Comparison of ENCODE assay signal across 20 cellular contexts in genomic region chr14:102181187-102181586, GRCh38. TPM values are rescaled to one million over a fixed set of nuclear protein-coding genes. Genes with fewer than 3 reads are reported as not detected.
DNase-seq lines count a peak whose midpoint lies in the region; ATAC-seq and TF ChIP-seq lines count a peak whose summit lies in the region.
"Had no signal": no experiment of that assay in that cellular context is flagged by ENCODE, and none has a peak within 500 bp of the region (broad histone marks: within the 10 kb centered on the region; RNA-seq: fewer than 3 reads in every experiment).

No MANE protein-coding gene starts in this region.

- H3K4me1 ChIP-seq in OCI-LY7 (ENCODE audit: insufficient read depth, low read length, poor library complexity, severe bottlenecking) (peaks cover 25% of the 10 kb centered on the region), subcutaneous abdominal adipose tissue (ENCODE audit: control insufficient read depth in 5 of 5, insufficient read depth in 5 of 5, low read length in 5 of 5) (peaks cover 6 to 69% (median 43%) of the 10 kb centered on the region in 5 donors)
- H3K4me1 ChIP-seq: HAP-1 had no signal

- peak overlapping the region; percentile 51 for H3K4me2 ChIP-seq in OCI-LY7 (ENCODE audit: low read length)

- no peak for ATAC-seq in central memory CD8-positive, alpha-beta T cell (replicated peaks; ENCODE audit: extremely low read depth, poor library complexity, severe bottlenecking)
- ATAC-seq in left cardiac atrium: no peak
- ATAC-seq: activated CD8-positive, alpha-beta T cell treated with anti-CD3 and anti-CD28 coated beads, Interleukin-2, amount 10 ng/mL, durations not matched to agents 7 days and 5 days; left colon had no signal

- no peak for DNase-seq in activated naive CD4-positive, alpha-beta T cell treated with anti-CD3 and anti-CD28 coated beads for 36 hours
- no peak for DNase-seq in activated naive CD4-positive, alpha-beta T cell treated with Interleukin-2 at 50 U/mL for 16 hours
- DNase-seq in OCI-LY7 (ENCODE audit: low spot score): no peak
- no peak for DNase-seq in central memory CD8-positive, alpha-beta T cell (ENCODE audit: low spot score in 2 of 2)
- no peak for DNase-seq in kidney tubule cell (ENCODE audit: low spot score)
- no peak for DNase-seq in DMS53 treated with DMSO at 0.1 percent for 48 hours (lab: John Stamatoyannopoulos, UW; ENCODE audit: unreplicated experiment)
- no peak for DNase-seq in left cardiac atrium
- DNase-seq: activated CD4-positive, CD25-positive, alpha-beta regulatory T cell; activated CD8-positive, alpha-beta T cell treated with anti-CD3 and anti-CD28 coated beads, Interleukin-2, amount 10 ng/mL, durations not matched to agents 7 days and 5 days; left colon; NCI-H146; NCI-H2171; NCI-H524 treated with DMSO at 0.1 percent for 48 hours; stimulated activated CD4-positive, alpha-beta T cell treated with anti-CD3 and anti-CD28 coated beads, Interleukin-4, amount 100 ng/mL, for 4 hours; stomach had no signal

- H3K9me3 ChIP-seq in OCI-LY7 (ENCODE audit: low read length) (no peaks in the 10 kb centered on the region), subcutaneous abdominal adipose tissue (ENCODE audit: control insufficient read depth in 5 of 5, low read length in 5 of 5) (no peaks in the 10 kb centered on the region)
- H3K9me3 ChIP-seq: HAP-1, stomach had no signal

- peaks cover 70% of the 10 kb centered on the region; the same call in 1 of the 2 replicates for H3K79me2 ChIP-seq in OCI-LY7 (ENCODE audit: insufficient read depth, low read depth, low read length)

- peaks cover 1% of the 10 kb centered on the region for H3K36me3 Mint-ChIP-seq in activated naive CD4-positive, alpha-beta T cell treated with anti-CD3 and anti-CD28 coated beads for 36 hours (ENCODE audit: low read depth)
- peaks cover 6% of the 10 kb centered on the region for H3K36me3 Mint-ChIP-seq in central memory CD8-positive, alpha-beta T cell (ENCODE audit: insufficient read depth)

- no peak overlapping the region for H2AFZ ChIP-seq in OCI-LY7 (ENCODE audit: low read length)

- peaks cover 18% of the 10 kb centered on the region; the same call in 1 of the 2 replicates for H4K20me1 ChIP-seq in OCI-LY7 (ENCODE audit: insufficient read depth, low read length)

- no peak for TF ChIP-seq CTCF in OCI-LY7 (conservative IDR thresholded peaks at IDR 0.05; ENCODE audit: low read length)

- H3K36me3 ChIP-seq in OCI-LY7 (ENCODE audit: insufficient read depth, low read length) (peaks cover 4% of the 10 kb centered on the region; the same call in 1 of the 2 replicates), subcutaneous abdominal adipose tissue (ENCODE audit: control insufficient read depth in 5 of 5, insufficient read depth in 5 of 5, low read length in 5 of 5) (peaks cover 0 to 3% (median 0%) of the 10 kb centered on the region in 5 donors)
- H3K36me3 ChIP-seq: HAP-1, stomach had no signal

- peaks cover 72% of the 10 kb centered on the region for H3K4me1 Mint-ChIP-seq in activated naive CD4-positive, alpha-beta T cell treated with anti-CD3 and anti-CD28 coated beads for 36 hours (ENCODE audit: low read depth)
- H3K4me1 Mint-ChIP-seq in central memory CD8-positive, alpha-beta T cell: peaks cover 51% of the 10 kb centered on the region

- CTCF ChIA-PET in activated naive CD4-positive, alpha-beta T cell treated with anti-CD3 and anti-CD28 coated beads for 36 hours (lab: Charles Lee): interaction anchor here (1.5 kb wide), 1 partner anchor 22 kb away, joined by 3 read pairs; no protein-coding TSS in a partner anchor
- CTCF ChIA-PET in OCI-LY7 (lab: Charles Lee; ENCODE audit: unreplicated experiment): no interaction called here

- no peaks in the 10 kb centered on the region for H3K9me2 ChIP-seq in OCI-LY7 (ENCODE audit: insufficient read depth, low read length)

- H3K27ac ChIP-seq in OCI-LY7 (ENCODE audit: low read depth, low read length, poor library complexity, severe bottlenecking): peak overlapping the region; percentile 1
- peak overlapping the region; percentile 69 for H3K27ac ChIP-seq in subcutaneous abdominal adipose tissue (ENCODE audit: low read depth, low read length)
- H3K27ac ChIP-seq: C4-2B, stomach had no signal

- POLR2A ChIA-PET in OCI-LY7 (lab: Charles Lee): interaction anchor here (0.6 to 1.6 kb wide), 4 partner anchors 10 to 490 kb away, joined by 3 to 7 read pairs (median 4); no protein-coding TSS in a partner anchor

- H3K27ac Mint-ChIP-seq in activated naive CD4-positive, alpha-beta T cell treated with anti-CD3 and anti-CD28 coated beads for 36 hours: peak overlapping the region; percentile 5
- H3K27ac Mint-ChIP-seq in central memory CD8-positive, alpha-beta T cell (ENCODE audit: low read depth): peak overlapping the region; percentile 46
- H3K27ac Mint-ChIP-seq: activated CD8-positive, alpha-beta T cell treated with anti-CD3 and anti-CD28 coated beads, Interleukin-2, amount 10 ng/mL, durations not matched to agents 7 days and 5 days; memory B cell had no signal

- no peak overlapping the region for H3K4me3 Mint-ChIP-seq in activated naive CD4-positive, alpha-beta T cell treated with anti-CD3 and anti-CD28 coated beads for 36 hours
- no peak overlapping the region for H3K4me3 Mint-ChIP-seq in central memory CD8-positive, alpha-beta T cell
- H3K4me3 Mint-ChIP-seq: activated CD8-positive, alpha-beta T cell treated with anti-CD3 and anti-CD28 coated beads, Interleukin-2, amount 10 ng/mL, durations not matched to agents 7 days and 5 days had no signal

- intact Hi-C loops in activated naive CD4-positive, alpha-beta T cell treated with anti-CD3 and anti-CD28 coated beads for 36 hours (cut with micrococcal nuclease): loop anchor here (5.0 to 10.0 kb wide), 6 partner anchors 94 to 634 kb away; partner anchors contain the start of genes CINP, HSP90AA1 and TECPR2
- intact Hi-C loops in OCI-LY7 (cut with micrococcal nuclease; ENCODE audit: unreplicated experiment) (no loop called here), left cardiac atrium (cut with DNase I) (no loop called here)

- BruUV-seq in OCI-LY7 (replicated peaks; lab: Mats Ljungman, UMichigan): no TSS peak

- H3K4me3 ChIP-seq in OCI-LY7 (ENCODE audit: low read depth, low read length, poor library complexity, severe bottlenecking) (no peak overlapping the region), subcutaneous abdominal adipose tissue (ENCODE audit: low read depth in 1 of 5, low read length in 5 of 5) (no peak overlapping the region)
- H3K4me3 ChIP-seq: HAP-1, K562, stomach had no signal

- H3K9ac ChIP-seq in subcutaneous abdominal adipose tissue (ENCODE audit: low read length in 5 of 5): no peak overlapping the region

- no peaks in the 10 kb centered on the region for H3K27me3 ChIP-seq in subcutaneous abdominal adipose tissue (ENCODE audit: control insufficient read depth in 5 of 5, insufficient read depth in 4 of 5, low read length in 5 of 5)
- H3K27me3 ChIP-seq: stomach had no signal

- no peaks in the 10 kb centered on the region for H3K27me3 Mint-ChIP-seq in activated naive CD4-positive, alpha-beta T cell treated with anti-CD3 and anti-CD28 coated beads for 36 hours (ENCODE audit: low read depth)
- no peaks in the 10 kb centered on the region for H3K27me3 Mint-ChIP-seq in central memory CD8-positive, alpha-beta T cell
- H3K27me3 Mint-ChIP-seq: memory B cell had no signal

- H3K9me3 Mint-ChIP-seq in activated naive CD4-positive, alpha-beta T cell treated with anti-CD3 and anti-CD28 coated beads for 36 hours: no peaks in the 10 kb centered on the region
- H3K9me3 Mint-ChIP-seq in central memory CD8-positive, alpha-beta T cell: no peaks in the 10 kb centered on the region
- H3K9me3 Mint-ChIP-seq: memory B cell had no signal

RNA-seq across cellular contexts. Expression of gene WDR20, which starts 41.5 kb away (rescaled TPM):
- total RNA-seq in activated naive CD4-positive, alpha-beta T cell treated with anti-CD3 and anti-CD28 coated beads for 36 hours: 10 to 100 TPM; 20.5 to 21.4 TPM
- total RNA-seq in OCI-LY7 (2014; rRNA removed; shearing (Covaris generic)): 13.3 and 18.0 TPM in 2 replicates
- total RNA-seq in OCI-LY7 (2022): 31.0 and 40.6 TPM in 2 replicates
- 10 to 100 TPM; 23.3 to 23.7 TPM for total RNA-seq in left cardiac atrium
